ENCODE assay signal across 8 cellular contexts in the genomic region with DNA sequence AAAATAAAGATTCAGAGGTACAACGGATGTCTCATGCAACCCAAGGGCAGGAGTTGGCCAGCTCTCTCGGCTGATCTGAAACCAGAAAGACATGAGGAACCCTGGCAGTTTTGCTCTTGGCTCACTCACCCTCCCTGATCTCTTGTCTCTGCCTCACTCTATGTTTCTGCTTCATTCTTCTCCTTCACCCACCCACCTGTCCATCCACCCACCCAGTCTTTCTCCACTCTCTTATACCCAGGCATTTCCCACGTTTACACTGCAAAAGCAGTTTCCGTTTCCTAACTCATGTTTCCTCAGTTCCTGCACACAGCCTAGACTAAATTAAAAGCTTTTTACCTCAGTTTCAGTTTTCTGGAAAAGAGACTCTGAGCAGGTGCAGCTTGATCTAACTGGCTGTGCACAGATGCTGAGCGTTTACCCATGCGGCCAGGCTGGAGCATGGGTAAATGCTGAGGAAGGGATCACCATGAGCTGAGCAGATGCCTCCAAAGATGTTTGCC.
A peak's percentile ranks its signal among the peaks of the same experiment; 100 is the strongest.
DNase-seq lines count a peak whose midpoint lies in the region; ATAC-seq, FAIRE-seq and TF ChIP-seq lines count a peak whose summit lies in the region.

No MANE protein-coding gene starts in this region.

- no peak overlapping the region for H3K4me3 ChIP-seq in thoracic aorta

- no peaks in the 10 kb centered on the region for H3K36me3 ChIP-seq in thoracic aorta

- peak overlapping the region; percentile 98 for H3K27ac Mint-ChIP-seq in central memory CD8-positive, alpha-beta T cell (ENCODE audit: low read depth)

- peaks cover 90% of the 10 kb centered on the region for H3K4me1 Mint-ChIP-seq in central memory CD8-positive, alpha-beta T cell

- TF ChIP-seq CTCF in thoracic aorta (IDR thresholded peaks at IDR 0.05) = no peak

- peaks cover 30 to 46% of the 10 kb centered on the region in 2 donors for H3K4me1 ChIP-seq in thoracic aorta (ENCODE audit: control insufficient read depth in 1 of 2, low read depth in 2 of 2)

- no peaks in the 10 kb centered on the region for H3K27me3 Mint-ChIP-seq in central memory CD8-positive, alpha-beta T cell

- peak overlapping the region; percentile 45 for H3K4me3 Mint-ChIP-seq in central memory CD8-positive, alpha-beta T cell

- H3K9me3 ChIP-seq in thoracic aorta = no peaks in the 10 kb centered on the region

- H3K36me3 Mint-ChIP-seq in central memory CD8-positive, alpha-beta T cell (ENCODE audit: insufficient read depth) = peaks cover 72% of the 10 kb centered on the region

- peak; percentile 57 for ATAC-seq in GM19455 (IDR thresholded peaks at IDR 0.05; ENCODE audit: unreplicated experiment)
- no peak for ATAC-seq in central memory CD8-positive, alpha-beta T cell (replicated peaks; ENCODE audit: extremely low read depth, poor library complexity, severe bottlenecking)
- no peak for ATAC-seq in thoracic aorta (ENCODE audit: insufficient number of reproducible peaks, low FRiP score, low read depth)

- DNase-seq in CD1c-positive myeloid dendritic cell (ENCODE audit: extremely low spot score) = peak; percentile 54
- DNase-seq in HTR-8/SVneo (ENCODE audit: insufficient read length, low spot score) = no peak
- DNase-seq in central memory CD8-positive, alpha-beta T cell (ENCODE audit: low spot score in 2 of 2) = no peak
- DNase-seq in thoracic aorta (ENCODE audit: low spot score) = no peak
- DNase-seq in NCI-H146 treated with DMSO at 0.1 percent for 48 hours (lab: John Stamatoyannopoulos, UW; ENCODE audit: unreplicated experiment) = no peak
- no peak for DNase-seq in RCC 7860 (ENCODE audit: low spot score)
- no peak for DNase-seq in HCEC 1CT

- peak; percentile 62 for FAIRE-seq in HTR-8/SVneo (lab: Jason Lieb, UNC)
- FAIRE-seq in RCC 7860 (lab: Jason Lieb, UNC) = no peak

- H3K9me3 Mint-ChIP-seq in central memory CD8-positive, alpha-beta T cell = no peaks in the 10 kb centered on the region

- peak overlapping the region; percentile 14 to 77 for H3K27ac ChIP-seq in thoracic aorta

- H3K27me3 ChIP-seq in thoracic aorta (replicated peaks; ENCODE audit: insufficient read depth) = no peaks in the 10 kb centered on the region
